Comparison of ENCODE assay signal across 24 cellular contexts in the genomic region with DNA sequence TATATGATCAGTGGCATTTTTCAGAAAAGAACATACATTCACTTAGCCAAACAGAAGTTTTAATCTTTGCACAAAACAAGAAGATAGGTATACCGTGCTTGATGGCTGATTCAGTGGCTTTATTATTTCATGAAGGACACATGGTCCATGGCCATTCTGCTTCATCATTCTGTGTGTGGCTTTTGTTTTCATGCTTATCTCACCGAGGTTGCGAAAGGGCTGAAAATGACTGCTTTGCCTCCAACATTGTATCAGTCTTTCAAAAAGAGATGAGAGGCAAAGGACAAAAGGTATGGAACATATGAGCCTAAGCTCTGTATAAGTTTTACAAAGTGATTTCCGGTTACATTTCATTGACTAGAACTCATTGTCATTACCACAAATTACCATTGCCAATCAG.
"Had no signal": no experiment of that assay in that cellular context is flagged by ENCODE, and none has a peak within 500 bp of the region (broad histone marks: within the 10 kb centered on the region; RNA-seq: fewer than 3 reads in every experiment).

No MANE protein-coding gene starts in this region.

- H3K4me1 ChIP-seq: esophagus muscularis mucosa, gastrocnemius medialis, heart right ventricle, left lung, lower lobe of right lung had no signal

- H3K27me3 ChIP-seq: dorsolateral prefrontal cortex, esophagus muscularis mucosa, gastrocnemius medialis, heart right ventricle, left lung had no signal

- DNase-seq: dermis blood vessel endothelial cell; dorsolateral prefrontal cortex; effector CD4-positive, alpha-beta T cell; effector memory CD4-positive, alpha-beta T cell; foreskin fibroblast; foreskin melanocyte; gastrocnemius medialis; glutamatergic neuron; head of caudate nucleus; heart right ventricle; hippocampal formation; left cardiac atrium; left lung; left ventricle myocardium superior; lower lobe of right lung; mesenchymal stem cell; mucosa of descending colon; naive B cell had no signal

- ATAC-seq: gastrocnemius medialis, heart right ventricle, left cardiac atrium, left lung, left ventricle myocardium superior, lower lobe of right lung, mucosa of descending colon had no signal

- H3K9me3 ChIP-seq: esophagus muscularis mucosa, gastrocnemius medialis, heart right ventricle, lower lobe of right lung, mucosa of descending colon had no signal

- H3K4me3 ChIP-seq: coronary artery, dorsolateral prefrontal cortex, esophagus muscularis mucosa, gastrocnemius medialis, heart right ventricle, left lung, lower lobe of right lung, mucosa of descending colon had no signal

- H3K36me3 ChIP-seq: esophagus muscularis mucosa, gastrocnemius medialis, heart right ventricle, left lung, lower lobe of right lung had no signal

- FAIRE-seq: colon, endothelial cell of umbilical vein, islet of Langerhans, keratinocyte had no signal

- H3K27ac ChIP-seq: coronary artery, dorsolateral prefrontal cortex, esophagus muscularis mucosa, gastrocnemius medialis, heart right ventricle, left lung, lower lobe of right lung had no signal
